Comparison of ENCODE assay signal across 16 cellular contexts in the genomic region with DNA sequence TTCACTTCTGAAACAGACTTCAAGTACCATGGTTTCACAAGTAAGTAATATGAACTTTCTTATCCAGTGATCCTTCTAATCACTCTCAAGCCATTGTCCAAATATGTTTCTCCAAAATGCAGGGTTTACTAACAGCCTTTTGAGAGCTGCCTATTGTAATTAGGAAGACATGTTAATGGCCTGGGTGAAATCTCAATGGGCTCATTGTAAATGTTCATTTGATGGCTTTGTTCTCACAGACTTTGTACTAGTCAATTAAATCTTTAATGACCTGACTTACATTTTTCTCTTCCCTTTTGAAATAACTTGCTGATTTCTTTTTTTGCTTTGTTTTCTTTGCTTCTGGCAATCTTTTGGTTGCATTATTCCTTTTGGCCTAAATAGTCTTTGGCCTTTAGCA.
DNase-seq lines count a peak whose midpoint lies in the region; ATAC-seq, FAIRE-seq and TF ChIP-seq lines count a peak whose summit lies in the region.
"Had no signal": no experiment of that assay in that cellular context is flagged by ENCODE, and none has a peak within 500 bp of the region (broad histone marks: within the 10 kb centered on the region; RNA-seq: fewer than 3 reads in every experiment).

No MANE protein-coding gene starts in this region.

- H4K91ac ChIP-seq in mesenchymal stem cell (ENCODE audit: low read length): no peak overlapping the region

- no peak overlapping the region for H4K8ac ChIP-seq in mesenchymal stem cell (ENCODE audit: low read length)

- H3K9me3 ChIP-seq in iPS-18a (ENCODE audit: control insufficient read depth, low read depth, low read length) (no peaks in the 10 kb centered on the region), kidney (ENCODE audit: control insufficient read depth in 1 of 2, low read length in 2 of 2) (no peaks in the 10 kb centered on the region), mesenchymal stem cell (ENCODE audit: control insufficient read depth, low read length) (no peaks in the 10 kb centered on the region)

- intact Hi-C loops in kidney (cut with DNase I): no loop called here

- no peaks in the 10 kb centered on the region for H3K27me3 Mint-ChIP-seq in activated naive CD4-positive, alpha-beta T cell treated with anti-CD3 and anti-CD28 coated beads, Interleukin-2, amount 50 U/mL, for 24 hours

- H3K36me3 Mint-ChIP-seq in activated naive CD4-positive, alpha-beta T cell treated with anti-CD3 and anti-CD28 coated beads, Interleukin-2, amount 50 U/mL, for 24 hours: no peaks in the 10 kb centered on the region
- H3K36me3 Mint-ChIP-seq in activated naive CD4-positive, alpha-beta T cell treated with anti-CD3 and anti-CD28 coated beads, Interleukin-2, amount 50 U/mL, for 72 hours: no peaks in the 10 kb centered on the region

- H3K27me3 ChIP-seq in iPS-18a (ENCODE audit: control insufficient read depth, insufficient read depth, low read length): no peaks in the 10 kb centered on the region
- no peaks in the 10 kb centered on the region for H3K27me3 ChIP-seq in mesenchymal stem cell (ENCODE audit: control insufficient read depth in 1 of 2, insufficient read depth in 1 of 2, low read length in 2 of 2)

- H3K9me3 Mint-ChIP-seq in activated naive CD4-positive, alpha-beta T cell treated with anti-CD3 and anti-CD28 coated beads, Interleukin-2, amount 50 U/mL, for 24 hours: no peaks in the 10 kb centered on the region
- no peaks in the 10 kb centered on the region for H3K9me3 Mint-ChIP-seq in activated naive CD4-positive, alpha-beta T cell treated with anti-CD3 and anti-CD28 coated beads, Interleukin-2, amount 50 U/mL, for 72 hours

- H2BK15ac ChIP-seq in mesenchymal stem cell (ENCODE audit: low read depth, poor library complexity, severe bottlenecking): no peak overlapping the region

- no peak overlapping the region for H2AFZ ChIP-seq in mesenchymal stem cell (ENCODE audit: low read depth, low read length)
- H2AFZ ChIP-seq: PC-9 had no signal

- no peak overlapping the region for H2BK12ac ChIP-seq in mesenchymal stem cell (ENCODE audit: low read length in 2 of 2)

- peaks cover 7% of the 10 kb centered on the region for H3K79me1 ChIP-seq in mesenchymal stem cell (replicated peaks; ENCODE audit: low read length, poor library complexity, severe bottlenecking)

- no peak for FAIRE-seq in kidney (lab: Jason Lieb, UNC)
- FAIRE-seq: GM18507 had no signal

- H3K27ac ChIP-seq in iPS-18a (ENCODE audit: low read length) (no peak overlapping the region), kidney (ENCODE audit: low read depth in 2 of 2, low read length in 2 of 2) (no peak overlapping the region), mesenchymal stem cell (ENCODE audit: low read length, poor library complexity, severe bottlenecking) (no peak overlapping the region)
- H3K27ac ChIP-seq: PC-9 had no signal

- no peak overlapping the region for H3K14ac ChIP-seq in mesenchymal stem cell (ENCODE audit: low read length in 2 of 2)

- peaks cover 9% of the 10 kb centered on the region for H3K4me1 ChIP-seq in iPS-18a (ENCODE audit: control insufficient read depth, low read depth, low read length)
- H3K4me1 ChIP-seq in kidney (ENCODE audit: control insufficient read depth in 1 of 2, insufficient read depth in 1 of 2, low read depth in 1 of 2, low read length in 2 of 2): no peaks in the 10 kb centered on the region
- no peaks in the 10 kb centered on the region for H3K4me1 ChIP-seq in mesenchymal stem cell (ENCODE audit: control insufficient read depth, insufficient read depth, low read depth, low read length)

- H3K18ac ChIP-seq in mesenchymal stem cell (ENCODE audit: low read depth in 1 of 2, low read length in 2 of 2): no peak overlapping the region

- H2AK5ac ChIP-seq in mesenchymal stem cell (ENCODE audit: low read length, severe bottlenecking): no peak overlapping the region

- no peak overlapping the region for H3K4me3 Mint-ChIP-seq in activated naive CD4-positive, alpha-beta T cell treated with anti-CD3 and anti-CD28 coated beads, Interleukin-2, amount 50 U/mL, for 24 hours

- no peak overlapping the region for H3K4ac ChIP-seq in mesenchymal stem cell (ENCODE audit: low read depth in 1 of 2, low read length in 2 of 2)

- peak overlapping the region; percentile 23 for H3K27ac Mint-ChIP-seq in activated naive CD4-positive, alpha-beta T cell treated with anti-CD3 and anti-CD28 coated beads, Interleukin-2, amount 50 U/mL, for 24 hours
- no peak overlapping the region for H3K27ac Mint-ChIP-seq in activated naive CD4-positive, alpha-beta T cell treated with anti-CD3 and anti-CD28 coated beads, Interleukin-2, amount 50 U/mL, for 72 hours

- no peak overlapping the region for H2BK5ac ChIP-seq in mesenchymal stem cell (ENCODE audit: low read depth, low read length, poor library complexity, severe bottlenecking)

- no peak overlapping the region for H3K4me3 ChIP-seq in iPS-18a (ENCODE audit: low read length)
- H3K4me3 ChIP-seq in kidney (ENCODE audit: low read length in 2 of 2): no peak overlapping the region
- no peak overlapping the region for H3K4me3 ChIP-seq in mesenchymal stem cell (ENCODE audit: insufficient read depth in 1 of 2, low read depth in 1 of 2, low read length in 2 of 2)
- H3K4me3 ChIP-seq: PC-9 had no signal

- H3K4me1 Mint-ChIP-seq in activated naive CD4-positive, alpha-beta T cell treated with anti-CD3 and anti-CD28 coated beads, Interleukin-2, amount 50 U/mL, for 24 hours: no peaks in the 10 kb centered on the region

- no peaks in the 10 kb centered on the region for H3K36me3 ChIP-seq in iPS-18a (ENCODE audit: control insufficient read depth, low read depth, low read length)
- no peaks in the 10 kb centered on the region for H3K36me3 ChIP-seq in kidney (ENCODE audit: control insufficient read depth in 1 of 2, insufficient read depth in 2 of 2, low read length in 2 of 2)
- no peaks in the 10 kb centered on the region for H3K36me3 ChIP-seq in mesenchymal stem cell (ENCODE audit: control insufficient read depth in 1 of 2, insufficient read depth in 2 of 2, low read depth in 1 of 2, low read length in 2 of 2)

- no peak for TF ChIP-seq CTCF in kidney (IDR thresholded peaks at IDR 0.05; ENCODE audit: borderline replicate concordance, extremely low read depth, insufficient read depth)

- ATAC-seq in activated naive CD4-positive, alpha-beta T cell treated with anti-CD3 and anti-CD28 coated beads, Interleukin-2, amount 50 U/mL, for 72 hours: no peak

- H3K4me2 ChIP-seq in mesenchymal stem cell (ENCODE audit: low read length, poor library complexity, severe bottlenecking): no peak overlapping the region
- H3K4me2 ChIP-seq: PC-9 had no signal

- H2BK120ac ChIP-seq in mesenchymal stem cell (ENCODE audit: low read depth, low read length): no peak overlapping the region

- H3K23ac ChIP-seq in mesenchymal stem cell (ENCODE audit: low read length in 2 of 2): no peak overlapping the region

- H3K9ac ChIP-seq in iPS-18a (ENCODE audit: low read length) (peak overlapping the region; percentile 7), kidney (ENCODE audit: low read length in 2 of 2) (no peak overlapping the region), mesenchymal stem cell (ENCODE audit: low read length) (no peak overlapping the region)

- no peak for DNase-seq in activated naive CD4-positive, alpha-beta T cell treated with anti-CD3 and anti-CD28 coated beads, Interleukin-2, amount 50 U/mL, for 72 hours (ENCODE audit: low spot score in 2 of 2)
- peak; percentile 79 for DNase-seq in NCI-H69 (lab: John Stamatoyannopoulos, UW)
- DNase-seq in NCI-H510A (lab: John Stamatoyannopoulos, UW): no peak
- DNase-seq in NCI-H2227 treated with DMSO at 0.1 percent for 48 hours (lab: John Stamatoyannopoulos, UW): no peak
- DNase-seq in kidney: no peak
- DNase-seq in mesenchymal stem cell: no peak
- DNase-seq: C1 segment of cervical spinal cord, KBM-7, NCI-H1048, NCI-H2029 treated with DMSO at 0.1 percent for 48 hours, NCI-H226, NCI-H526 treated with DMSO at 0.1 percent for 48 hours had no signal
